In the genomic region with DNA sequence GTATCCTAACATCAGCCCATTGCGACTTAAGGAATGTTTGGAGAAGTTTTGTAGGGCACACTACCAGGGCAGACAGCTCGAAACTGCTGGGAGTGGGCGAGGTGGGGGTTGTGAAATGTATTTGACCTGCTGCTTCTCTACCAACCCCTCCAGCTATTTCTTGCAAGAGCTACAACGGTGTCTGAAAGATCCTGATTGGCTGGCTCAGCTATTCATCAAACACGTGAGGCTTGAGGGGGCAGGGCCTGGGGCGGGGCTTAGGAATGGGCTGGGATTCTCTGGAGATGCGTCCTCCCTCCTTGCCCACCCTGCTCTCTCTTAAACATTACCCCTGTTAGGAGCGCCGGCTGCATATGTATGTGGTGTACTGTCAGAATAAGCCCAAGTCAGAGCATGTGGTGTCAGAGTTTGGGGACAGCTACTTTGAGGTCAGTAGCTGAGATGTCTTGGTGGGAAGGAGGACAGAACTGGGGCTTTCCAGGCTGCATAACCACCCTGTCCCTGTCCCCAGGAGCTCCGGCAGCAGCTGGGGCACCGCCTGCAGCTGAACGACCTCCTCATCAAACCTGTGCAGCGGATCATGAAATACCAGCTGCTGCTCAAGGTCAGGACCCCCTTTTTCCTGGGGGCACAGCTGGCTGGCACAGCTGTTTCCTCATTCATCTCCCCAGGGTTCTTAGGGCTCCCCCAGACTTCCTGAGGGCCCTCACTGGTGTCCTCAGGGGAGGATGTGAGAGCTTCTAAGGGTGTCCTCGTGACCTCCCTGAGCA, we compare ENCODE assay signal across 8 cellular contexts. TPM values are rescaled to one million over a fixed set of nuclear protein-coding genes. Genes with fewer than 3 reads are reported as not detected.
DNase-seq lines count a peak whose midpoint lies in the region; ATAC-seq lines count a peak whose summit lies in the region.

No MANE protein-coding gene starts in this region.

- H3K27ac ChIP-seq in muscle layer of colon (ENCODE audit: low read depth, low read length), result peak overlapping the region; percentile 38

- H3K4me3 Mint-ChIP-seq in activated CD4-positive, alpha-beta memory T cell treated with anti-CD3 and anti-CD28 coated beads for 36 hours, result no peak overlapping the region
- no peak overlapping the region for H3K4me3 Mint-ChIP-seq in activated CD4-positive, alpha-beta memory T cell treated with anti-CD3 and anti-CD28 coated beads, Interleukin-2, amount 10 ng/mL, durations not matched to agents 7 days and 5 days

- no peak overlapping the region for H3K9ac ChIP-seq in muscle layer of colon (ENCODE audit: low read length)

- DNase-seq in activated CD4-positive, alpha-beta memory T cell treated with anti-CD3 and anti-CD28 coated beads for 36 hours, result peak; percentile 43
- DNase-seq in activated CD4-positive, alpha-beta memory T cell treated with anti-CD3 and anti-CD28 coated beads, Interleukin-2, amount 10 ng/mL, durations not matched to agents 7 days and 5 days, result no peak
- DNase-seq in NCI-H226, result peak; percentile 39
- DNase-seq in occipital lobe (lab: John Stamatoyannopoulos, UW), result no peak
- no peak for DNase-seq in stimulated activated naive CD4-positive, alpha-beta T cell (lab: John Stamatoyannopoulos, UW)

- POLR2A ChIA-PET in activated CD4-positive, alpha-beta memory T cell treated with anti-CD3 and anti-CD28 coated beads for 36 hours (lab: Charles Lee), result interaction anchor here (0.6 to 1.4 kb wide), 2 partner anchors 23 to 31 kb away, joined by 3 read pairs; no protein-coding TSS in a partner anchor
- POLR2A ChIA-PET in activated CD4-positive, alpha-beta memory T cell treated with anti-CD3 and anti-CD28 coated beads, Interleukin-2, amount 10 ng/mL, durations not matched to agents 7 days and 5 days (lab: Charles Lee), result interaction anchor here (0.7 to 1.1 kb wide), 3 partner anchors 8 to 23 kb away, joined by 3 read pairs; no protein-coding TSS in a partner anchor

- peak; percentile 57 for ATAC-seq in GM21825 (IDR thresholded peaks at IDR 0.05; ENCODE audit: unreplicated experiment)
- ATAC-seq in GM21717 (IDR thresholded peaks at IDR 0.05; ENCODE audit: unreplicated experiment), result no peak

- peaks cover 43% of the 10 kb centered on the region for H3K36me3 ChIP-seq in muscle layer of colon (ENCODE audit: insufficient read depth, low read length)

- no peaks in the 10 kb centered on the region for H3K36me3 Mint-ChIP-seq in activated CD4-positive, alpha-beta memory T cell treated with anti-CD3 and anti-CD28 coated beads for 36 hours
- H3K36me3 Mint-ChIP-seq in activated CD4-positive, alpha-beta memory T cell treated with anti-CD3 and anti-CD28 coated beads, Interleukin-2, amount 10 ng/mL, durations not matched to agents 7 days and 5 days (ENCODE audit: low read depth), result no peaks in the 10 kb centered on the region

- H3K4me1 ChIP-seq in muscle layer of colon (ENCODE audit: insufficient read depth, low read length), result peaks cover 42% of the 10 kb centered on the region

- peaks cover 43% of the 10 kb centered on the region for H3K27me3 Mint-ChIP-seq in activated CD4-positive, alpha-beta memory T cell treated with anti-CD3 and anti-CD28 coated beads for 36 hours
- H3K27me3 Mint-ChIP-seq in activated CD4-positive, alpha-beta memory T cell treated with anti-CD3 and anti-CD28 coated beads, Interleukin-2, amount 10 ng/mL, durations not matched to agents 7 days and 5 days, result peaks cover 71% of the 10 kb centered on the region

- H3K9me3 Mint-ChIP-seq in activated CD4-positive, alpha-beta memory T cell treated with anti-CD3 and anti-CD28 coated beads for 36 hours, result no peaks in the 10 kb centered on the region
- H3K9me3 Mint-ChIP-seq in activated CD4-positive, alpha-beta memory T cell treated with anti-CD3 and anti-CD28 coated beads, Interleukin-2, amount 10 ng/mL, durations not matched to agents 7 days and 5 days, result no peaks in the 10 kb centered on the region

- peaks cover 10% of the 10 kb centered on the region for H3K4me1 Mint-ChIP-seq in activated CD4-positive, alpha-beta memory T cell treated with anti-CD3 and anti-CD28 coated beads for 36 hours (ENCODE audit: low read depth)
- peaks cover 10% of the 10 kb centered on the region for H3K4me1 Mint-ChIP-seq in activated CD4-positive, alpha-beta memory T cell treated with anti-CD3 and anti-CD28 coated beads, Interleukin-2, amount 10 ng/mL, durations not matched to agents 7 days and 5 days

- H3K27me3 ChIP-seq in muscle layer of colon (ENCODE audit: control insufficient read depth in 1 of 2, insufficient read depth in 2 of 2, low read length in 2 of 2), result no peaks in the 10 kb centered on the region

- H3K27ac Mint-ChIP-seq in activated CD4-positive, alpha-beta memory T cell treated with anti-CD3 and anti-CD28 coated beads for 36 hours, result no peak overlapping the region
- no peak overlapping the region for H3K27ac Mint-ChIP-seq in activated CD4-positive, alpha-beta memory T cell treated with anti-CD3 and anti-CD28 coated beads, Interleukin-2, amount 10 ng/mL, durations not matched to agents 7 days and 5 days

- CTCF ChIA-PET in activated CD4-positive, alpha-beta memory T cell treated with anti-CD3 and anti-CD28 coated beads for 36 hours (lab: Charles Lee), result interaction anchor here (0.6 to 2.4 kb wide), 7 partner anchors 11 to 232 kb away, joined by 3 to 6 read pairs (median 3); no protein-coding TSS in a partner anchor
- CTCF ChIA-PET in activated CD4-positive, alpha-beta memory T cell treated with anti-CD3 and anti-CD28 coated beads, Interleukin-2, amount 10 ng/mL, durations not matched to agents 7 days and 5 days (lab: Charles Lee), result interaction anchor here (0.6 to 4.7 kb wide), 3 partner anchors 8 to 30 kb away, joined by 3 to 32 read pairs (median 6); no protein-coding TSS in a partner anchor

- peak overlapping the region in 1 of 2 donors; percentile 29 for H3K4me3 ChIP-seq in muscle layer of colon (ENCODE audit: low read depth in 1 of 2, low read length in 2 of 2)

- H3K9me3 ChIP-seq in muscle layer of colon (ENCODE audit: low read length), result no peaks in the 10 kb centered on the region

- intact Hi-C loops in activated CD4-positive, alpha-beta memory T cell treated with anti-CD3 and anti-CD28 coated beads for 36 hours (cut with micrococcal nuclease), result no loop called here

RNA-seq across cellular contexts. Expression of a gene that starts 3.1 kb away (rescaled TPM):
- total RNA-seq in activated CD4-positive, alpha-beta memory T cell treated with anti-CD3 and anti-CD28 coated beads for 36 hours, result 1 to 10 TPM; 1.4 to 2.5 TPM
- total RNA-seq in activated CD4-positive, alpha-beta memory T cell treated with anti-CD3 and anti-CD28 coated beads, Interleukin-2, amount 10 ng/mL, durations not matched to agents 7 days and 5 days, result under 1 TPM; 0.55 to 0.93 TPM
- total RNA-seq in occipital lobe, result 49.4 TPM

RNA-seq across cellular contexts. Expression of a gene that starts 9.7 kb away (rescaled TPM):
- 10 to 100 TPM; 15.4 to 15.8 TPM for total RNA-seq in activated CD4-positive, alpha-beta memory T cell treated with anti-CD3 and anti-CD28 coated beads for 36 hours
- 10 to 100 TPM; 19.3 to 21.8 TPM for total RNA-seq in activated CD4-positive, alpha-beta memory T cell treated with anti-CD3 and anti-CD28 coated beads, Interleukin-2, amount 10 ng/mL, durations not matched to agents 7 days and 5 days
- total RNA-seq in occipital lobe, result 44.5 TPM

RNA-seq across cellular contexts. Expression of a gene that starts 18.6 kb away (rescaled TPM):
- 1 to 10 TPM; 1.7 to 2.1 TPM for total RNA-seq in activated CD4-positive, alpha-beta memory T cell treated with anti-CD3 and anti-CD28 coated beads for 36 hours
- total RNA-seq in activated CD4-positive, alpha-beta memory T cell treated with anti-CD3 and anti-CD28 coated beads, Interleukin-2, amount 10 ng/mL, durations not matched to agents 7 days and 5 days, result 1 to 10 TPM; 1.4 to 1.8 TPM
- 45.2 TPM for total RNA-seq in occipital lobe

RNA-seq across cellular contexts. Expression of a gene that starts 23.4 kb away (rescaled TPM):
- 10 to 100 TPM; 17.8 to 20.6 TPM for total RNA-seq in activated CD4-positive, alpha-beta memory T cell treated with anti-CD3 and anti-CD28 coated beads for 36 hours
- 10 to 100 TPM; 21.6 to 21.9 TPM for total RNA-seq in activated CD4-positive, alpha-beta memory T cell treated with anti-CD3 and anti-CD28 coated beads, Interleukin-2, amount 10 ng/mL, durations not matched to agents 7 days and 5 days
- total RNA-seq in occipital lobe, result 13.6 TPM

Comparison
In these comparisons a context has a peak if more than half of its experiments do, and no peak if none do; other contexts are left out.
1. DNase-seq: peak in activated CD4-positive, alpha-beta memory T cell treated with anti-CD3 and anti-CD28 coated beads for 36 hours (single experiment) and NCI-H226 (single experiment); none in activated CD4-positive, alpha-beta memory T cell treated with anti-CD3 and anti-CD28 coated beads, Interleukin-2, amount 10 ng/mL, durations not matched to agents 7 days and 5 days (single experiment), occipital lobe (single experiment) and stimulated activated naive CD4-positive, alpha-beta T cell (0 of 6).
2. RNA of a gene that starts 3.1 kb away (total RNA-seq): 49.4 TPM in occipital lobe (single experiment); 1.4 to 2.5 TPM in activated CD4-positive, alpha-beta memory T cell treated with anti-CD3 and anti-CD28 coated beads for 36 hours and 0.55 to 0.93 TPM in activated CD4-positive, alpha-beta memory T cell treated with anti-CD3 and anti-CD28 coated beads, Interleukin-2, amount 10 ng/mL, durations not matched to agents 7 days and 5 days; every median in the first group is over 10 times any median in the second.
3. RNA of a gene that starts 18.6 kb away (total RNA-seq): 45.2 TPM in occipital lobe (single experiment); 1.7 to 2.1 TPM in activated CD4-positive, alpha-beta memory T cell treated with anti-CD3 and anti-CD28 coated beads for 36 hours and 1.4 to 1.8 TPM in activated CD4-positive, alpha-beta memory T cell treated with anti-CD3 and anti-CD28 coated beads, Interleukin-2, amount 10 ng/mL, durations not matched to agents 7 days and 5 days; every median in the first group is over 10 times any median in the second.